ENCODE assay signal across 18 cellular contexts in genomic region chr4:1239949-1240305, GRCh38. TPM values are rescaled to one million over a fixed set of nuclear protein-coding genes. Genes with fewer than 3 reads are reported as not detected.
A peak's percentile ranks its signal among the peaks of the same experiment; 100 is the strongest.
DNase-seq lines count a peak whose midpoint lies in the region; ATAC-seq and TF ChIP-seq lines count a peak whose summit lies in the region.
"Had no signal": no experiment of that assay in that cellular context is flagged by ENCODE, and none has a peak within 500 bp of the region (broad histone marks: within the 10 kb centered on the region; RNA-seq: fewer than 3 reads in every experiment).

No MANE protein-coding gene starts in this region.

- ATAC-seq in left cardiac atrium (no peak), HG03342 (IDR thresholded peaks at IDR 0.05; ENCODE audit: unreplicated experiment) (no peak)

- no peaks in the 10 kb centered on the region for H3K9me3 Mint-ChIP-seq in nephron progenitor cell
- H3K9me3 Mint-ChIP-seq: CD8-positive, alpha-beta memory T cell; H9 had no signal

- intact Hi-C loops in cardiac septum (cut with DNase I) = no loop called here
- intact Hi-C loops in left cardiac atrium (cut with DNase I) = loop anchor here in 1 of 2 donors (10.0 kb wide), 1 partner anchor 75 kb away; no protein-coding TSS in a partner anchor

- TF ChIP-seq CTCF in nephron progenitor cell (IDR thresholded peaks at IDR 0.05) = no peak

- DNase-seq in cardiac septum (ENCODE audit: low spot score) (peak; percentile 69), left cardiac atrium (no peak), epidermal melanocyte (ENCODE audit: insufficient read length, low spot score) (peak; percentile 20), nephron progenitor cell (no peak), foreskin melanocyte (no peak), CD1c-positive myeloid dendritic cell (ENCODE audit: extremely low spot score) (no peak)
- DNase-seq: DMS79, H9, Kasumi-1, MG63, NCI-H1092, NCI-H1436 treated with DMSO at 0.1 percent for 48 hours, NCI-H2029, NCI-H345, NCI-H524 treated with DMSO at 0.1 percent for 48 hours, SHP77 treated with DMSO at 0.1 percent for 48 hours had no signal

- peaks cover 3% of the 10 kb centered on the region for H3K27me3 Mint-ChIP-seq in nephron progenitor cell (ENCODE audit: low read depth, poor library complexity)

- H3K27ac Mint-ChIP-seq in nephron progenitor cell = peak overlapping the region; percentile 57
- H3K27ac Mint-ChIP-seq: CD8-positive, alpha-beta memory T cell; H9 had no signal

- peaks cover 24% of the 10 kb centered on the region for H3K4me1 Mint-ChIP-seq in nephron progenitor cell

- peaks cover 30% of the 10 kb centered on the region for H3K36me3 Mint-ChIP-seq in nephron progenitor cell (ENCODE audit: low read depth)

- H3K4me3 Mint-ChIP-seq in nephron progenitor cell = no peak overlapping the region
- H3K4me3 Mint-ChIP-seq: CD8-positive, alpha-beta memory T cell; H9 had no signal

RNA-seq across cellular contexts. Expression of gene CTBP1, which starts 9.0 kb away (rescaled TPM):
- total RNA-seq in cardiac septum (129 TPM), left cardiac atrium (100 to 1,000 TPM; 121 to 128 TPM)

RNA-seq across cellular contexts. Expression of gene MAEA, which starts 49.8 kb away (rescaled TPM):
- 55.2 TPM for total RNA-seq in cardiac septum
- 10 to 100 TPM; 41.9 to 59.3 TPM for total RNA-seq in left cardiac atrium

Comparison
In these comparisons a context has a peak if more than half of its experiments do, and no peak if none do; other contexts are left out.
1. DNase-seq: peak in cardiac septum (single experiment) and epidermal melanocyte (single experiment); none in left cardiac atrium (single experiment), nephron progenitor cell (single experiment), foreskin melanocyte (single experiment) and CD1c-positive myeloid dendritic cell (single experiment).